ENCODE assay signal across 10 cellular contexts in the genomic region with DNA sequence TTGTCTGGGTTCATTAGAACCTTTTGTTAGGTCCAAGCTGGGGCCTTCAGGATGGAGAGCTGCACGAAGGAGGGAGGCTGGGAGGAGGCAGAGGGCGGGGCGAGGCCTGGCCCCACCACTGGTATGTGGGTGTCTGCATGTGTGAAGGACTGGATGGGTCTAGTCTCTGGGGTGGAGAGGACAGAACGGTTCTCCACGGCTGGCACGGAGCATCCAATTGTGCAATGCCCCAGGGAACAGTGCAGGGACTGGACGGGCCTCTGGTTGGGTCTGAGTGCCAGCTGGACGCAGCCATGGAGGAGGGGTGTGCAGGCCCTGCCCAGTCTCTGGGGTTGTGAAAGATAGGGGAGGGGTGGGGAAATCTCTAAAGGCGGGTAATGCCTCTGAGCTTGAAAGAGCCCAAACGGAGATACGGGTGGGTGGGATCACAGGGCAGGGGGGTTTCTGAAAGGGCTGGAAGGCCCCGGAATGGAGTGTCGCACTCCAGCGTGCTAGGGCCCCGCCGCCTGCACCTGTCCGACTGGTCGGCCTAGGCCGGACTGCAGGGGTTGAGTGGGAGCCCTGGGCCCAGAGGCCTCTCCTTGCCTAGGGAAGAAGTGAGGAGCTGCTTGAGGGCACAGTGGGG. TPM values are rescaled to one million over a fixed set of nuclear protein-coding genes. Genes with fewer than 3 reads are reported as not detected.
A peak's percentile ranks its signal among the peaks of the same experiment; 100 is the strongest.
DNase-seq lines count a peak whose midpoint lies in the region; ATAC-seq, FAIRE-seq and TF ChIP-seq lines count a peak whose summit lies in the region.
"Had no signal": no experiment of that assay in that cellular context is flagged by ENCODE, and none has a peak within 500 bp of the region (broad histone marks: within the 10 kb centered on the region; RNA-seq: fewer than 3 reads in every experiment).

No MANE protein-coding gene starts in this region.

- peak overlapping the region; percentile 42 for H3K4me3 Mint-ChIP-seq in nephron progenitor cell
- no peak overlapping the region for H3K4me3 Mint-ChIP-seq in activated CD4-positive, alpha-beta T cell treated with anti-CD3 and anti-CD28 coated beads for 36 hours

- peaks cover 6% of the 10 kb centered on the region for H3K4me1 Mint-ChIP-seq in nephron progenitor cell
- peaks cover 5% of the 10 kb centered on the region for H3K4me1 Mint-ChIP-seq in activated CD4-positive, alpha-beta T cell treated with anti-CD3 and anti-CD28 coated beads for 36 hours

- no peaks in the 10 kb centered on the region for H3K36me3 ChIP-seq in PC-3 (ENCODE audit: low read depth, low read length)
- H3K36me3 ChIP-seq in Karpas-422 (ENCODE audit: insufficient read depth, low read length), result no peaks in the 10 kb centered on the region
- H3K36me3 ChIP-seq: cardiac muscle cell had no signal

- peak overlapping the region; percentile 78; the same call in 2 of the 3 replicates for H3K4me3 ChIP-seq in A549
- peak overlapping the region; percentile 93 for H3K4me3 ChIP-seq in PC-3 (ENCODE audit: low read length)
- H3K4me3 ChIP-seq in fibroblast of villous mesenchyme (ENCODE audit: low read depth, low read length), result no peak overlapping the region
- no peak overlapping the region for H3K4me3 ChIP-seq in Karpas-422 (ENCODE audit: low read length)

- no peak for TF ChIP-seq RAD21 in A549 (conservative IDR thresholded peaks at IDR 0.05 in 1 of 2, IDR thresholded peaks at IDR 0.05 in 1 of 2)

- H3K79me2 ChIP-seq in PC-3 (ENCODE audit: low read length) (0 out of 2 replicates have a peak, but pooled peaks cover 9% of the 10 kb centered on the region), Karpas-422 (ENCODE audit: low read length) (no peaks in the 10 kb centered on the region)

- no TSS peak for BruUV-seq in PC-3 (replicated peaks; lab: Mats Ljungman, UMichigan)

- no peaks in the 10 kb centered on the region for H3K9me2 ChIP-seq in PC-3 (replicated peaks; ENCODE audit: low read length)
- H3K9me2 ChIP-seq in Karpas-422 (replicated peaks; ENCODE audit: insufficient read depth, low read length), result no peaks in the 10 kb centered on the region

- intact Hi-C loops in PC-3 (cut with micrococcal nuclease), result no loop called here
- intact Hi-C loops in activated CD4-positive, alpha-beta T cell treated with anti-CD3 and anti-CD28 coated beads for 36 hours (cut with DNase I, micrococcal nuclease), result no loop called here

- CTCF ChIA-PET in A549 (lab: Yijun Ruan, JAX), result interaction anchor here (0.8 to 4.4 kb wide), 17 partner anchors 9 to 168 kb away, joined by 3 to 26 read pairs (median 3); a partner anchor contains a TSS
- CTCF ChIA-PET in PC-3 (lab: Charles Lee), result no interaction called here
- CTCF ChIA-PET in activated CD4-positive, alpha-beta T cell treated with anti-CD3 and anti-CD28 coated beads for 36 hours (lab: Charles Lee), result no interaction called here

- H3K27ac ChIP-seq in A549 (peak overlapping the region in 1 of 2 experiments; percentile 69; a peak in 2 of 6 replicates), PC-3 (ENCODE audit: low read length) (no peak overlapping the region), Karpas-422 (ENCODE audit: low read length) (no peak overlapping the region)
- H3K27ac ChIP-seq: cardiac muscle cell had no signal

- no peaks in the 10 kb centered on the region for H3K36me3 Mint-ChIP-seq in nephron progenitor cell (ENCODE audit: low read depth)
- no peaks in the 10 kb centered on the region for H3K36me3 Mint-ChIP-seq in activated CD4-positive, alpha-beta T cell treated with anti-CD3 and anti-CD28 coated beads for 36 hours (ENCODE audit: low read depth)

- TF ChIP-seq CTCF in A549 (IDR thresholded peaks at IDR 0.05) (no peak), PC-3 (conservative IDR thresholded peaks at IDR 0.05; ENCODE audit: low read depth, low read length) (no peak), fibroblast of villous mesenchyme (IDR thresholded peaks at IDR 0.05; ENCODE audit: insufficient read depth, low read depth, low read length) (no peak), nephron progenitor cell (IDR thresholded peaks at IDR 0.05) (no peak)

- ATAC-seq in A549 (peak; percentile 19 to 25; a peak in 4 of 6 replicates), PC-3 (no peak)
- ATAC-seq in activated CD4-positive, alpha-beta T cell treated with anti-CD3 and anti-CD28 coated beads for 36 hours, result no peak

- H3K4me1 ChIP-seq in A549, result peaks cover 14% of the 10 kb centered on the region; the same call in 2 of the 3 replicates
- 0 out of 2 replicates have a peak, but pooled peaks cover 5% of the 10 kb centered on the region for H3K4me1 ChIP-seq in PC-3 (ENCODE audit: insufficient read depth, low read length)
- H3K4me1 ChIP-seq in Karpas-422 (ENCODE audit: low read length), result no peaks in the 10 kb centered on the region

- H3K9ac ChIP-seq in PC-3 (ENCODE audit: low read length) (no peak overlapping the region), Karpas-422 (ENCODE audit: low read length) (no peak overlapping the region)

- H3K27ac Mint-ChIP-seq in nephron progenitor cell, result no peak overlapping the region
- no peak overlapping the region for H3K27ac Mint-ChIP-seq in activated CD4-positive, alpha-beta T cell treated with anti-CD3 and anti-CD28 coated beads for 36 hours

- no peaks in the 10 kb centered on the region for H3K9me3 Mint-ChIP-seq in nephron progenitor cell
- H3K9me3 Mint-ChIP-seq in activated CD4-positive, alpha-beta T cell treated with anti-CD3 and anti-CD28 coated beads for 36 hours (ENCODE audit: low read depth), result no peaks in the 10 kb centered on the region

- no peaks in the 10 kb centered on the region for H3K27me3 ChIP-seq in PC-3 (ENCODE audit: low read length)
- no peaks in the 10 kb centered on the region for H3K27me3 ChIP-seq in Karpas-422 (ENCODE audit: low read length)
- H3K27me3 ChIP-seq: cardiac muscle cell had no signal

- TF ChIP-seq EP300 in A549 (IDR thresholded peaks at IDR 0.05), result no peak

- DNase-seq in A549 (ENCODE audit: low read depth in 1 of 2, low spot score in 1 of 2) (no peak), PC-3 (no peak), fibroblast of villous mesenchyme (ENCODE audit: low read depth) (peak; percentile 83), nephron progenitor cell (no peak), SHP77 (lab: John Stamatoyannopoulos, UW) (no peak), Karpas-422 (no peak)
- DNase-seq in activated naive CD4-positive, alpha-beta T cell (lab: John Stamatoyannopoulos, UW), result no peak
- DNase-seq in activated CD4-positive, alpha-beta T cell treated with anti-CD3 and anti-CD28 coated beads for 36 hours, result no peak
- DNase-seq: NCI-H2227 treated with DMSO at 0.1 percent for 48 hours had no signal

- H3K4me2 ChIP-seq in A549 (peak overlapping the region; percentile 98; the same call in 2 of the 3 replicates), PC-3 (ENCODE audit: low read length) (peak overlapping the region; percentile 98), Karpas-422 (ENCODE audit: low read depth, low read length, poor library complexity, severe bottlenecking) (no peak overlapping the region)

- FAIRE-seq in A549 (lab: Jason Lieb, UNC), result no peak

- no peak overlapping the region for H2AFZ ChIP-seq in PC-3 (ENCODE audit: low read length)
- H2AFZ ChIP-seq in Karpas-422 (ENCODE audit: low read length), result no peak overlapping the region

- POLR2A ChIA-PET in A549 (lab: Yijun Ruan, JAX) (no interaction called here), PC-3 (lab: Charles Lee; ENCODE audit: unreplicated experiment) (no interaction called here)
- POLR2A ChIA-PET in activated CD4-positive, alpha-beta T cell treated with anti-CD3 and anti-CD28 coated beads for 36 hours (lab: Charles Lee), result no interaction called here

- no peaks in the 10 kb centered on the region for H3K9me3 ChIP-seq in A549
- no peaks in the 10 kb centered on the region for H3K9me3 ChIP-seq in PC-3 (ENCODE audit: low read length)
- no peaks in the 10 kb centered on the region for H3K9me3 ChIP-seq in Karpas-422 (ENCODE audit: low read length)

- TF ChIP-seq POLR2A in A549 (IDR thresholded peaks at IDR 0.05; ENCODE audit: low read length), result no peak

- WGBS in A549 (ENCODE audit: missing lambda C conversion rate), result 74% methylated on average over 18 of the region's 19 CpGs

- H3K27me3 Mint-ChIP-seq in nephron progenitor cell (ENCODE audit: low read depth, poor library complexity), result peaks cover 59% of the 10 kb centered on the region
- peaks cover 31% of the 10 kb centered on the region for H3K27me3 Mint-ChIP-seq in activated CD4-positive, alpha-beta T cell treated with anti-CD3 and anti-CD28 coated beads for 36 hours

- H4K20me1 ChIP-seq in PC-3 (ENCODE audit: low read length), result no peaks in the 10 kb centered on the region
- no peaks in the 10 kb centered on the region for H4K20me1 ChIP-seq in Karpas-422 (ENCODE audit: insufficient read depth, low read depth, low read length)

- no peaks in the 10 kb centered on the region for H3F3A ChIP-seq in PC-3 (ENCODE audit: low read length, unreplicated experiment)

TF ChIP-seq in A549, 52 proteins besides CTCF, POLR2A, EP300 and RAD21:
- TF ChIP-seq CEBPB (IDR thresholded peaks at IDR 0.05), result peak in 1 of 2 experiments; percentile 46; a peak in 2 of 4 replicates
- TF ChIP-seq, protein P1, sequence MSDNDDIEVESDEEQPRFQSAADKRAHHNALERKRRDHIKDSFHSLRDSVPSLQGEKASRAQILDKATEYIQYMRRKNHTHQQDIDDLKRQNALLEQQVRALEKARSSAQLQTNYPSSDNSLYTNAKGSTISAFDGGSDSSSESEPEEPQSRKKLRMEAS (IDR thresholded peaks at IDR 0.05), result no peak

RNA-seq across cellular contexts. Expression of a gene that starts 1.6 kb away (rescaled TPM):
- polyA plus RNA-seq in A549 (2011; rRNA removed) (2.6 and 2.7 TPM in 2 replicates), A549 (2017; fragmentation: RNase III; extraction: RNeasy Plus Mini Kit Qiagen cat#74134 plus additional on column Dnase treatment) (1.8 to 2.9 TPM (median 2.0 TPM) in 3 replicates)
- 1.2 and 1.5 TPM in 2 replicates for polyA plus RNA-seq in A549 (2012; cell fraction: cytosol; rRNA removed)
- 5.2 and 6.0 TPM in 2 replicates for polyA plus RNA-seq in A549 (2012; cell fraction: nucleus; rRNA removed)
- polyA minus RNA-seq in A549 (2011; rRNA and poly(A)+ RNA removed), result 3.4 and 4.0 TPM in 2 replicates
- total RNA-seq in PC-3 (2014; rRNA removed) (18.8 and 22.8 TPM in 2 replicates), fibroblast of villous mesenchyme (0.32 and 0.86 TPM in 2 replicates)
- total RNA-seq in Karpas-422 (2014; rRNA removed; shearing (Covaris generic); ENCODE audit: low replicate concordance), result not detected in 2 replicates
- total RNA-seq in activated CD4-positive, alpha-beta T cell treated with anti-CD3 and anti-CD28 coated beads for 36 hours, result not detected

RNA-seq across cellular contexts. Expression of a gene that starts 22.8 kb away (rescaled TPM):
- 0.05 and 0.07 TPM in 2 replicates for polyA plus RNA-seq in A549 (2011; rRNA removed)
- 0.01 TPM in 2 replicates for polyA plus RNA-seq in A549 (2012; cell fraction: cytosol; rRNA removed)
- polyA plus RNA-seq in A549 (2012; cell fraction: nucleus; rRNA removed), result 0.01 TPM in 2 replicates
- polyA plus RNA-seq in A549 (2017; fragmentation: RNase III; extraction: RNeasy Plus Mini Kit Qiagen cat#74134 plus additional on column Dnase treatment), result 0.03 TPM in 3 replicates
- 0.49 TPM in 1 of 2 replicates, not detected in the other for polyA minus RNA-seq in A549 (2011; rRNA and poly(A)+ RNA removed)
- not detected in 2 replicates for total RNA-seq in PC-3 (2014; rRNA removed)
- total RNA-seq in fibroblast of villous mesenchyme, result under 0.01 TPM in 1 of 2 replicates, not detected in the other
- total RNA-seq in Karpas-422 (2014; rRNA removed; shearing (Covaris generic); ENCODE audit: low replicate concordance), result not detected in 2 replicates
- under 1 TPM; 0.09 to 0.28 TPM for total RNA-seq in activated CD4-positive, alpha-beta T cell treated with anti-CD3 and anti-CD28 coated beads for 36 hours
- polyA plus RNA-seq: cardiac muscle cell had no signal

Comparison
In these comparisons a context has a peak if more than half of its experiments do, and no peak if none do; other contexts are left out.
1. ATAC-seq: peak in A549 (2 of 2); none in PC-3 (single experiment) and activated CD4-positive, alpha-beta T cell treated with anti-CD3 and anti-CD28 coated beads for 36 hours (single experiment).
2. H3K4me3 ChIP-seq: peak in A549 (single experiment) and PC-3 (single experiment); none in fibroblast of villous mesenchyme (single experiment) and Karpas-422 (single experiment).
3. RNA of a gene that starts 1.6 kb away (total RNA-seq): 18.8 to 22.8 TPM in PC-3; 0.32 to 0.86 TPM in fibroblast of villous mesenchyme, not detected in activated CD4-positive, alpha-beta T cell treated with anti-CD3 and anti-CD28 coated beads for 36 hours and not detected in Karpas-422; every median in the first group is over 10 times any median in the second.